In genomic region chr4:26199566-26199965, GRCh38 we compare ENCODE assay signal across 33 cellular contexts.
"Had no signal": no experiment of that assay in that cellular context is flagged by ENCODE, and none has a peak within 500 bp of the region (broad histone marks: within the 10 kb centered on the region; RNA-seq: fewer than 3 reads in every experiment).

No MANE protein-coding gene starts in this region.

- H3K9me3 Mint-ChIP-seq: brain; mesothelial cell of epicardium; naive B cell; neural crest cell; stimulated activated naive B cell treated with anti-CD40 and anti-IgM and Interleukin-4, amounts not matched to agents 10 μg/mL and 1 μg/mL and 100 μg/mL, for 72 hours had no signal

- H3K27me3 Mint-ChIP-seq: activated T-cell treated with anti-CD3 and anti-CD28 coated beads, Interleukin-2, amount 50 U/mL, for 24 hours; activated T-helper 17 cell treated with anti-CD3 and anti-CD28 coated beads, Interleukin-2, amount 50 U/mL, for 72 hours had no signal

- H3K4me1 Mint-ChIP-seq: brain, naive B cell, neural crest cell had no signal

- H3K27ac Mint-ChIP-seq: activated T-helper 17 cell treated with anti-CD3 and anti-CD28 coated beads, Interleukin-2, amount 50 U/mL, for 72 hours; mesothelial cell of epicardium; stimulated activated naive B cell treated with anti-CD40 and anti-IgM and Interleukin-4, amounts not matched to agents 10 μg/mL and 1 μg/mL and 100 μg/mL, for 72 hours had no signal

- H3K4me3 Mint-ChIP-seq: activated T-cell treated with anti-CD3 and anti-CD28 coated beads, Interleukin-2, amount 50 U/mL, for 24 hours; activated T-helper 17 cell treated with anti-CD3 and anti-CD28 coated beads, Interleukin-2, amount 50 U/mL, for 72 hours; brain; mesothelial cell of epicardium; naive B cell; neural crest cell; stimulated activated naive B cell treated with anti-CD40 and anti-IgM and Interleukin-4, amounts not matched to agents 10 μg/mL and 1 μg/mL and 100 μg/mL, for 72 hours had no signal

- H3K4me3 ChIP-seq: ascending aorta, cardiac muscle cell, colonic mucosa, esophagus squamous epithelium, heart left ventricle, stomach, thyroid gland, upper lobe of left lung had no signal

- DNase-seq: activated CD4-positive, alpha-beta T cell treated with anti-CD3 and anti-CD28 coated beads for 48 hours; activated CD8-positive, alpha-beta memory T cell treated with anti-CD3 and anti-CD28 coated beads, Interleukin-2, amount 50 U/mL, for 48 hours; activated gamma-delta T cell treated with Interleukin-2 at 50 U/mL for 16 hours; activated T-cell treated with anti-CD3 and anti-CD28 coated beads, Interleukin-2, amount 50 U/mL, for 24 hours; colonic mucosa; effector CD8-positive, alpha-beta T cell; esophagus squamous epithelium; foreskin keratinocyte; heart left ventricle; hypothalamus; immature natural killer cell; kidney; left colon; mammary epithelial cell; naive B cell; right cardiac atrium; stimulated activated CD4-positive, alpha-beta T cell treated with anti-CD3 and anti-CD28 coated beads, Interleukin-15, amount 100 ng/mL, for 24 hours; stimulated activated CD4-positive, alpha-beta T cell treated with anti-CD3 and anti-CD28 coated beads, Interleukin-2, amount 100 ng/mL, for 24 hours; stimulated activated naive B cell treated with anti-CD40 and anti-IgM and Interleukin-4, amounts not matched to agents 10 μg/mL and 1 μg/mL and 100 μg/mL, for 72 hours; stomach; T-helper 1 cell; T-helper 9 cell; thyroid gland; upper lobe of left lung had no signal

- H3K36me3 ChIP-seq: ascending aorta, cardiac muscle cell, colonic mucosa, esophagus squamous epithelium, heart left ventricle, stomach, thyroid gland, upper lobe of left lung had no signal

- H3K27ac ChIP-seq: ascending aorta, cardiac muscle cell, colonic mucosa, epithelial cell of prostate, esophagus squamous epithelium, foreskin keratinocyte, heart left ventricle, stomach, thyroid gland, upper lobe of left lung, VCaP had no signal

- H3K36me3 Mint-ChIP-seq: brain; immature natural killer cell; mesothelial cell of epicardium; naive B cell; stimulated activated naive B cell treated with anti-CD40 and anti-IgM and Interleukin-4, amounts not matched to agents 10 μg/mL and 1 μg/mL and 100 μg/mL, for 72 hours had no signal

- H3K4me1 ChIP-seq: colonic mucosa had no signal

- ATAC-seq: activated naive CD4-positive, alpha-beta T cell treated with anti-CD3 and anti-CD28 coated beads, Interleukin-2, amount 50 U/mL, for 72 hours; activated T-helper 17 cell treated with anti-CD3 and anti-CD28 coated beads, Interleukin-2, amount 50 U/mL, for 72 hours; foreskin keratinocyte; heart left ventricle; left colon; right cardiac atrium; stimulated activated naive B cell treated with anti-CD40 and anti-IgM and Interleukin-4, amounts not matched to agents 10 μg/mL and 1 μg/mL and 100 μg/mL, for 72 hours had no signal

- H3K27me3 ChIP-seq: ascending aorta, cardiac muscle cell, colonic mucosa, heart left ventricle, stomach, thyroid gland, upper lobe of left lung had no signal
